In the genomic region with DNA sequence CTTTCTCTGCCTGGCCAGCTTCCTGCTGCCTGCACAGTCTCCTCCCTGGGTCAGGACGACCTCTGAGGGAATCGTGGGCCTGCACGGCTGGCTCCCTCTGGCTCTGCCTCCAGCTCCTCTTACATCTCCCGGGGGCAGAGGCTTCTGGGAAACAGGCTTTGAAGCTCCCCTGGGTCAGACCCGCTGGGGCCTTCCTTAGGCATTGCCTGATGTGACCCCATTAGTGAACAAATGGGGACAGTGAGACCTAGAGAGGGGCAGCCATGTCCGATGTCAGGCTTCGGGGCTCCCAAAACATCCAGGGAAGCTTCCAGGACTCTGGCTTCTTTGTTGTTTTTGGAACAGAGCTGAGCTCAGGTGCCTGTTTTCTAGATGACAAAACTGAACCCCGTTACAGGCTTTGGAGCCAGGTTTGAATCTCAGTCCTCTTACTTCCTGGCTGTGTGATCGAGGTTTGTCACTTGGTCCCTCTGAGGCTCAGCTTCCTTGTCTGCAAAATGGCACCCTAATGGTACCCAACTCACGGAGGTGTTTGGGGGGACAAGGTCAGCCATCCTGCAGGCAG, we compare ENCODE assay signal across 11 cellular contexts.
A peak's percentile ranks its signal among the peaks of the same experiment; 100 is the strongest.
DNase-seq lines count a peak whose midpoint lies in the region; TF ChIP-seq lines count a peak whose summit lies in the region.
"Had no signal": no experiment of that assay in that cellular context is flagged by ENCODE, and none has a peak within 500 bp of the region (broad histone marks: within the 10 kb centered on the region; RNA-seq: fewer than 3 reads in every experiment).

No MANE protein-coding gene starts in this region.

- no peaks in the 10 kb centered on the region for H3K4me1 ChIP-seq in colonic mucosa
- H3K4me1 ChIP-seq in mucosa of stomach (ENCODE audit: control insufficient read depth, insufficient read depth, low read length): peaks cover 19% of the 10 kb centered on the region

- H3K4me1 Mint-ChIP-seq in type B pancreatic cell (ENCODE audit: unreplicated experiment): peaks cover 30% of the 10 kb centered on the region

- H3K4me3 ChIP-seq in colonic mucosa (no peak overlapping the region), mucosa of stomach (ENCODE audit: low read length) (no peak overlapping the region)
- H3K4me3 ChIP-seq: HAP-1 had no signal

- H3K9me3 Mint-ChIP-seq in type B pancreatic cell: no peaks in the 10 kb centered on the region

- H3K27me3 Mint-ChIP-seq in type B pancreatic cell: no peaks in the 10 kb centered on the region

- H3K27me3 ChIP-seq in colonic mucosa (no peaks in the 10 kb centered on the region), mucosa of stomach (ENCODE audit: control insufficient read depth, insufficient read depth, low read length) (peaks cover 6% of the 10 kb centered on the region)

- H3K36me3 ChIP-seq in colonic mucosa (no peaks in the 10 kb centered on the region), mucosa of stomach (ENCODE audit: control insufficient read depth, insufficient read depth, low read length) (no peaks in the 10 kb centered on the region)
- H3K36me3 ChIP-seq: HAP-1 had no signal

- H3K9me3 ChIP-seq in colonic mucosa (no peaks in the 10 kb centered on the region), mucosa of stomach (ENCODE audit: control insufficient read depth, low read length) (no peaks in the 10 kb centered on the region)
- H3K9me3 ChIP-seq: HAP-1 had no signal

- DNase-seq in activated CD4-positive, alpha-beta T cell treated with anti-CD3 and anti-CD28 coated beads for 48 hours: peak; percentile 6
- no peak for DNase-seq in activated CD4-positive, alpha-beta T cell treated with anti-CD3 and anti-CD28 coated beads for 4 hours
- DNase-seq in colonic mucosa (no peak), type B pancreatic cell (ENCODE audit: extremely low spot score, unreplicated experiment) (no peak), dermis blood vessel endothelial cell (no peak), erythroblast (lab: John Stamatoyannopoulos, UW) (no peak)
- no peak for DNase-seq in activated naive CD4-positive, alpha-beta T cell treated with Interleukin-2 at 50 U/mL for 16 hours
- DNase-seq: cortex of kidney; stimulated activated CD4-positive, alpha-beta T cell treated with anti-CD3 and anti-CD28 coated beads, Interleukin-4, amount 100 ng/mL, for 4 hours had no signal

- H3K27ac Mint-ChIP-seq in type B pancreatic cell: peak overlapping the region; percentile 73

- TF ChIP-seq CTCF in colonic mucosa (IDR thresholded peaks at IDR 0.05): no peak
- TF ChIP-seq CTCF in type B pancreatic cell (conservative IDR thresholded peaks at IDR 0.05): no peak

- no peak overlapping the region for H3K4me3 Mint-ChIP-seq in type B pancreatic cell

- TF ChIP-seq POLR2A in erythroblast (IDR thresholded peaks at IDR 0.05; ENCODE audit: low read length): no peak

- intact Hi-C loops in colonic mucosa (cut with DNase I): no loop called here

- H3K36me3 Mint-ChIP-seq in type B pancreatic cell: no peaks in the 10 kb centered on the region

- H3K9ac ChIP-seq in colonic mucosa (ENCODE audit: low read depth in 2 of 2, low read length in 2 of 2): no peak overlapping the region
- H3K9ac ChIP-seq in mucosa of stomach (ENCODE audit: low read length): peak overlapping the region; percentile 29

- H3K27ac ChIP-seq in colonic mucosa: peak overlapping the region; percentile 56
